In the genomic region with DNA sequence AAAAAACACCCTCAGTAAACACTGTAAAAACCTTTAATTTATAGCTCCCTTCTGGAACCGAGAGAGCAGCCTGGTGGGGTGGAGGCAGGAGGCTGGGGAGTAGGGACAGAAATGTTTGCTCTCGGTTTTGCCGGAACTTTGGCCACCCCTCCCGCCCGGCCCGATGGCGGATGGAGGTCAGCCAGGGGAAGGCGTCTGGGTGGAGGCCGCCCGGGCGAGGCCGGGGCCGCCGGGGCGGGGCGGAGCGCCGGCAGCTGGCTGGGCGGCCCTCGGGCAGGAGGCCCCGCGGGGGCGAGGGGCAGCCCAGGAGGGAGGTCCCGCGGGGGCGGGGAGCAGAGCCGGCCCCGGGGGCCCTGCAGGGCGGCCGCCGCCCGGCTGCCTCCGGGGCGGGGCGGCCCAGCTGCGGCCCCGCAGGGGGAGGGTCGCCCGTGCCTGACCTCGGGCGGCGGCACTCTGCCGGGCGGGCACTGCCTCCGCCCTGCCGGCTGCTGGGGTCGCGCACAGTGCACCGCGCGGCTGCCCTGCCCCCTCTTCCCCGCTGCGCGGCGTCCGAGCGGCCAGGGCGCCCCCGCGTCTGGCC, we compare ENCODE assay signal across 8 cellular contexts. TPM values are rescaled to one million over a fixed set of nuclear protein-coding genes. Genes with fewer than 3 reads are reported as not detected.
DNase-seq lines count a peak whose midpoint lies in the region; TF ChIP-seq lines count a peak whose summit lies in the region.

No MANE protein-coding gene starts in this region.

- H3K36me3 Mint-ChIP-seq in HFFc6 (ENCODE audit: low read depth), result peaks cover 18% of the 10 kb centered on the region
- peaks cover 14% of the 10 kb centered on the region for H3K36me3 Mint-ChIP-seq in chondrocyte (ENCODE audit: low read depth)

- no peaks in the 10 kb centered on the region for H3K9me3 Mint-ChIP-seq in HFFc6
- no peaks in the 10 kb centered on the region for H3K9me3 Mint-ChIP-seq in chondrocyte (ENCODE audit: low read depth)

- H3K4me1 Mint-ChIP-seq in HFFc6 (ENCODE audit: low read depth), result peaks cover 64% of the 10 kb centered on the region
- H3K4me1 Mint-ChIP-seq in chondrocyte (ENCODE audit: low read depth), result peaks cover 59% of the 10 kb centered on the region

- H3K4me3 Mint-ChIP-seq in HFFc6, result peak overlapping the region; percentile 91
- peak overlapping the region; percentile 67 for H3K4me3 Mint-ChIP-seq in chondrocyte (ENCODE audit: unreplicated experiment)

- TF ChIP-seq CTCF in HFFc6 (IDR thresholded peaks at IDR 0.05) (no peak), VCaP (conservative IDR thresholded peaks at IDR 0.05) (no peak), chondrocyte (IDR thresholded peaks at IDR 0.05) (no peak)

- H3K27me3 Mint-ChIP-seq in HFFc6 (ENCODE audit: insufficient read depth) (no peaks in the 10 kb centered on the region; the same call in 1 of the 2 replicates), chondrocyte (ENCODE audit: low read depth) (no peaks in the 10 kb centered on the region)

- H3K27ac Mint-ChIP-seq in HFFc6, result peak overlapping the region; percentile 93
- peak overlapping the region; percentile 96 for H3K27ac Mint-ChIP-seq in chondrocyte (ENCODE audit: unreplicated experiment)

- H3K27ac ChIP-seq in VCaP, result peak overlapping the region; percentile 95

- peak; percentile 78 to 83 for DNase-seq in NCI-H2081 (lab: John Stamatoyannopoulos, UW)
- DNase-seq in NCI-H2081 treated with DMSO at 0.1 percent for 48 hours (lab: John Stamatoyannopoulos, UW), result no peak
- DNase-seq in HFFc6, result peak; percentile 64
- peak; percentile 92 for DNase-seq in NCI-H1105 (lab: John Stamatoyannopoulos, UW)
- peak; percentile 94 for DNase-seq in chondrocyte (ENCODE audit: low spot score)
- DNase-seq in left kidney (ENCODE audit: low read depth, low spot score), result peak; percentile 96
- peak; percentile 16 for DNase-seq in stimulated activated CD4-positive, alpha-beta T cell treated with anti-CD3 and anti-CD28 coated beads, Interleukin-2, amount 100 ng/mL, for 4 hours (ENCODE audit: low read depth)

RNA-seq across cellular contexts. Expression of a gene that starts 0.8 kb away (rescaled TPM):
- total RNA-seq in HFFc6 (2021; fragmentation: NEBNext Ultra II Directional; extraction: Animal tissue kit (Norgen Biotek cat#: 25700)), result 10 to 100 TPM; 44.6 to 61.3 (median 49.9) TPM
- 94.0 to 177 TPM (median 96.0 TPM) in 3 replicates for total RNA-seq in chondrocyte
